In the genomic region with DNA sequence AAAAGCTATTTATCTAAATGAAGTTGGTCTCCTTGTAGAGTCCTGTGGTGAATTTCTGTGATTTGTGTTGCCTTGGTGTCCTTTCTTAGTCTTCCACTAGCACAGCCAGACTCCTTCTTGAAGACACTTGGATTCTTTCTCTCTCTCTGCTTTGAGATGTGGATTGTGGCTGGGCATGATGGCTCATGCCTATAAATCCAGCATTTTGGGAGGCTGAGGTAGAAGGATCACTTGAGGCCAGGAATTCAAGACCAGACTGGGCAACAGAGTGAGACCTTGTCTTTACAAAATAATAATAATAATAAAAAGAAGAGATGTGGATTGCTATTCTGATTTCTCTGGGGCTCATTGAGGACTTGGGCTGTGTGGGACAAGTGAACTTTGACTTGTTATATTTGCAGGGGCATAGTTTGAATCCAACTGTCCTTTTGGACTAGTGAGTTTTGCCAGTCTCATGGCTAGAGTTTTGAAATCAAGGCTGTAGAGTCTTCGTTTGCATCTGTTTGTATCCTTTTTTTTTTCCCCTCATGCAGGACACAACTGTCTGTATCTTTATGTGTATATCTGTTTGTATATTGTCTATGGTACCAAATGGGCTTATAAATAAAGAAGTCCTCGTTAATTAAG, we compare ENCODE assay signal across 7 cellular contexts.
"Had no signal": no experiment of that assay in that cellular context is flagged by ENCODE, and none has a peak within 500 bp of the region (broad histone marks: within the 10 kb centered on the region; RNA-seq: fewer than 3 reads in every experiment).

No MANE protein-coding gene starts in this region.

- H3K9me3 Mint-ChIP-seq: HFFc6, IgD-negative memory B cell had no signal

- H3K9ac ChIP-seq: GM23248 had no signal

- ATAC-seq: HCT116 had no signal

- H3K36me3 ChIP-seq: HAP-1 had no signal

- H3K4me3 Mint-ChIP-seq: HFFc6, IgD-negative memory B cell had no signal

- H3K27me3 Mint-ChIP-seq: IgD-negative memory B cell had no signal

- H3K27ac ChIP-seq: GM23248 had no signal

- DNase-seq: GM23248, GOT3, H7, HFFc6 had no signal

- H3K9me3 ChIP-seq: HAP-1 had no signal

- H3K27ac Mint-ChIP-seq: HFFc6 had no signal

- H3K4me1 ChIP-seq: HAP-1 had no signal

- H2AFZ ChIP-seq: GM23248 had no signal

- H3K4me3 ChIP-seq: GM23248, HAP-1 had no signal
